22 cellular contexts compared by ENCODE assay signal in the genomic region with DNA sequence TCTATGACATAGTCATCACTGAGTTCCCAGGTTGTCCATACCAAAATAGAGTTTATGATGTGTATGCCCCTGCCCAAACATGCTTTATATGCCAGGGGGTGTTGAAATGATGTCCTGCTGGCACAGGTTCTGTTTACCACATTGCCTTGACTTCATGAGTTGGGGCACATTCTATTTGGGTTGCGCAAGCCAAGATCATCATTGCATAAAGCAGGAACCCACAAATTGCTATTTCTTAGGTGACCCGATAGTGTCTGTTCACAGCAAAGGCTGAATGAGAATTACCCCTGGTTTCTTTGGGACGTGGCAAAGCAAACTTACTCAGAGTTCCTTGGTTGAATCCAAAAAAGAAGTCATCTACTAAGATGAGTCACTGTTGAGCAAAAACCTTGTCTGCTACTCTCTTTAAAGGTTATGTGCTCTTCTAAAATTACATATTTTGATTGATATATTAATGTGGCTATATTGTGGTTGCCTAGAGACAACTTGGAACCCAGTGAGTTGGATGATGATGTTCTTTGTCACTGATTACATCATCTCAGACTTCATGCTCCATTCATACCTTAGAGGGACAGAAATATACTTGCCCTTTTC.
DNase-seq lines count a peak whose midpoint lies in the region; ATAC-seq, FAIRE-seq and TF ChIP-seq lines count a peak whose summit lies in the region.
"Had no signal": no experiment of that assay in that cellular context is flagged by ENCODE, and none has a peak within 500 bp of the region (broad histone marks: within the 10 kb centered on the region; RNA-seq: fewer than 3 reads in every experiment).

No MANE protein-coding gene starts in this region.

- H3K4me3 Mint-ChIP-seq in Caco-2 (ENCODE audit: unreplicated experiment): no peak overlapping the region
- H3K4me3 Mint-ChIP-seq: dendritic cell treated with granulocyte-macrophage colony-stimulating factor and Interleukin-4, amounts not matched to agents 40 ng/mL and 50 ng/mL, for 4 days; stimulated activated naive CD8-positive, alpha-beta T cell treated with anti-CD3 and anti-CD28 coated beads, Interleukin-15, Interleukin-2, amounts not matched to agents 100 ng/mL and 50 ng/mL, for 24 hours; WTC11 had no signal

- no peak overlapping the region for H2AK5ac ChIP-seq in mesenchymal stem cell (ENCODE audit: low read length, severe bottlenecking)

- H4K91ac ChIP-seq in mesenchymal stem cell (ENCODE audit: low read length): no peak overlapping the region

- no peaks in the 10 kb centered on the region for H3K9me3 ChIP-seq in mesenchymal stem cell (ENCODE audit: control insufficient read depth, low read length)
- H3K9me3 ChIP-seq in Caco-2: no peaks in the 10 kb centered on the region
- H3K9me3 ChIP-seq: ascending aorta, BE2C had no signal

- no peaks in the 10 kb centered on the region for H3K36me3 Mint-ChIP-seq in Caco-2 (ENCODE audit: insufficient read depth, unreplicated experiment)

- no peak for ATAC-seq in Right ventricle myocardium inferior
- ATAC-seq: esophagus mucosa, left lobe of liver, WTC11 had no signal

- no peak overlapping the region for H3K4ac ChIP-seq in mesenchymal stem cell (ENCODE audit: low read depth in 1 of 2, low read length in 2 of 2)

- H3K4me1 Mint-ChIP-seq in Caco-2 (ENCODE audit: low read depth, unreplicated experiment): no peaks in the 10 kb centered on the region
- H3K4me1 Mint-ChIP-seq: WTC11 had no signal

- H3K4me1 ChIP-seq in mesenchymal stem cell (ENCODE audit: control insufficient read depth, insufficient read depth, low read depth, low read length): no peaks in the 10 kb centered on the region
- no peaks in the 10 kb centered on the region; the same call in 1 of the 2 replicates for H3K4me1 ChIP-seq in Caco-2
- H3K4me1 ChIP-seq: ascending aorta, BE2C had no signal

- intact Hi-C loops in Right ventricle myocardium inferior (cut with DNase I): no loop called here
- intact Hi-C loops in Caco-2 (cut with micrococcal nuclease; ENCODE audit: unreplicated experiment): no loop called here

- no peak overlapping the region for H2BK12ac ChIP-seq in mesenchymal stem cell (ENCODE audit: low read length in 2 of 2)

- H3K36me3 ChIP-seq in bronchial epithelial cell (ENCODE audit: control insufficient read depth, insufficient read depth, low read length) (no peaks in the 10 kb centered on the region), mesenchymal stem cell (ENCODE audit: control insufficient read depth in 1 of 2, insufficient read depth in 2 of 2, low read depth in 1 of 2, low read length in 2 of 2) (no peaks in the 10 kb centered on the region), Caco-2 (ENCODE audit: control insufficient read depth, insufficient read depth, low read length) (no peaks in the 10 kb centered on the region)
- H3K36me3 ChIP-seq: ascending aorta, BE2C had no signal

- CTCF ChIA-PET in Caco-2 (lab: Charles Lee): no interaction called here

- TF ChIP-seq EP300 in Ishikawa (IDR thresholded peaks at IDR 0.05; ENCODE audit: borderline replicate concordance): no peak

- H4K8ac ChIP-seq in mesenchymal stem cell (ENCODE audit: low read length): no peak overlapping the region

- H3K4me3 ChIP-seq in bronchial epithelial cell (ENCODE audit: low read depth, low read length) (no peak overlapping the region), mesenchymal stem cell (ENCODE audit: insufficient read depth in 1 of 2, low read depth in 1 of 2, low read length in 2 of 2) (no peak overlapping the region), Caco-2 (ENCODE audit: low read depth, low read length) (no peak overlapping the region)
- H3K4me3 ChIP-seq: ascending aorta had no signal

- H3K27me3 ChIP-seq in bronchial epithelial cell (ENCODE audit: control insufficient read depth, insufficient read depth, low read length): no peaks in the 10 kb centered on the region
- no peaks in the 10 kb centered on the region for H3K27me3 ChIP-seq in mesenchymal stem cell (ENCODE audit: control insufficient read depth in 1 of 2, insufficient read depth in 1 of 2, low read length in 2 of 2)
- H3K27me3 ChIP-seq in Caco-2 (replicated peaks; ENCODE audit: control insufficient read depth, insufficient read depth, low read length): no peaks in the 10 kb centered on the region
- H3K27me3 ChIP-seq: ascending aorta, BE2C had no signal

- H3K27ac Mint-ChIP-seq in Caco-2 (ENCODE audit: unreplicated experiment): no peak overlapping the region
- H3K27ac Mint-ChIP-seq: activated T-helper 2 cell treated with anti-CD3 and anti-CD28 coated beads, Interferon-gamma antibody, Interleukin-2, Interleukin-4, amounts not matched to agents 10 μg/mL and 5 μg/mL and 100 μg/mL, durations not matched to agents 14 hours and 24 hours and 36 hours; dendritic cell treated with granulocyte-macrophage colony-stimulating factor and Interleukin-4, amounts not matched to agents 40 ng/mL and 50 ng/mL, for 4 days; stimulated activated naive CD8-positive, alpha-beta T cell treated with anti-CD3 and anti-CD28 coated beads, Interleukin-15, Interleukin-2, amounts not matched to agents 100 ng/mL and 50 ng/mL, for 24 hours; WTC11 had no signal

- POLR2A ChIA-PET in Caco-2 (lab: Charles Lee): no interaction called here

- peak; percentile 97 for FAIRE-seq in bronchial epithelial cell (lab: Jason Lieb, UNC)

- no peak overlapping the region for H2AFZ ChIP-seq in mesenchymal stem cell (ENCODE audit: low read depth, low read length)

- TF ChIP-seq RAD21 in Ishikawa (IDR thresholded peaks at IDR 0.05; ENCODE audit: low read depth): no peak

- no peak overlapping the region for H3K4me2 ChIP-seq in mesenchymal stem cell (ENCODE audit: low read length, poor library complexity, severe bottlenecking)

- H3K9ac ChIP-seq in mesenchymal stem cell (ENCODE audit: low read length): peak overlapping the region; percentile 66

- H3K27ac ChIP-seq in mesenchymal stem cell (ENCODE audit: low read length, poor library complexity, severe bottlenecking): no peak overlapping the region
- H3K27ac ChIP-seq: ascending aorta had no signal

- H2BK15ac ChIP-seq in mesenchymal stem cell (ENCODE audit: low read depth, poor library complexity, severe bottlenecking): no peak overlapping the region

- DNase-seq in AG20443 (ENCODE audit: low spot score) (peak; percentile 50), bronchial epithelial cell (ENCODE audit: low read depth) (peak; percentile 100), mesenchymal stem cell (no peak), Right ventricle myocardium inferior (ENCODE audit: missing footprints) (no peak), NCI-H2196 (lab: John Stamatoyannopoulos, UW; ENCODE audit: unreplicated experiment) (no peak), Caco-2 (no peak), ureter (ENCODE audit: low spot score) (no peak)
- DNase-seq: BE2C; DMS 273 treated with DMSO at 0.1 percent for 48 hours; NCI-H2081 treated with DMSO at 0.1 percent for 48 hours; NCI-H82; RPMI8226; stimulated activated CD4-positive, alpha-beta T cell treated with anti-CD3 and anti-CD28 coated beads, Interleukin-12 subunit alpha, Interleukin-12 subunit beta, amount 100 ng/mL, for 4 hours; T-helper 1 cell had no signal

- WGBS in mesenchymal stem cell: 97% methylated on average over 3 of the region's 3 CpGs

- H3K14ac ChIP-seq in mesenchymal stem cell (ENCODE audit: low read length in 2 of 2): no peak overlapping the region

- no peak overlapping the region for H3K18ac ChIP-seq in mesenchymal stem cell (ENCODE audit: low read depth in 1 of 2, low read length in 2 of 2)

- H3K79me1 ChIP-seq in mesenchymal stem cell (replicated peaks; ENCODE audit: low read length, poor library complexity, severe bottlenecking): no peaks in the 10 kb centered on the region

- no peak overlapping the region for H2BK120ac ChIP-seq in mesenchymal stem cell (ENCODE audit: low read depth, low read length)

- H3K9me3 Mint-ChIP-seq in Caco-2 (ENCODE audit: unreplicated experiment): peaks cover 9% of the 10 kb centered on the region

- H3K23ac ChIP-seq in mesenchymal stem cell (ENCODE audit: low read length in 2 of 2): no peak overlapping the region

- no peak overlapping the region for H2BK5ac ChIP-seq in mesenchymal stem cell (ENCODE audit: low read depth, low read length, poor library complexity, severe bottlenecking)

- no TSS peak for BruUV-seq in Caco-2 (replicated peaks; lab: Mats Ljungman, UMichigan)

- peaks cover 3% of the 10 kb centered on the region for H3K27me3 Mint-ChIP-seq in Caco-2 (ENCODE audit: insufficient read depth, unreplicated experiment)
- H3K27me3 Mint-ChIP-seq: dendritic cell treated with granulocyte-macrophage colony-stimulating factor and Interleukin-4, amounts not matched to agents 40 ng/mL and 50 ng/mL, for 4 days; stimulated activated naive CD8-positive, alpha-beta T cell treated with anti-CD3 and anti-CD28 coated beads, Interleukin-15, Interleukin-2, amounts not matched to agents 100 ng/mL and 50 ng/mL, for 24 hours had no signal

- no peak for TF ChIP-seq CTCF in bronchial epithelial cell (IDR thresholded peaks at IDR 0.05; ENCODE audit: insufficient read depth, low read length, severe bottlenecking)
- TF ChIP-seq CTCF in Caco-2 (IDR thresholded peaks at IDR 0.05; ENCODE audit: insufficient read depth in 1 of 2, low read depth in 1 of 2, low read length in 1 of 2, severe bottlenecking in 1 of 2, unreplicated experiment in 1 of 2): no peak

TF ChIP-seq in Ishikawa, 13 proteins besides CTCF, POLR2A, EP300 and RAD21:
- TF ChIP-seq CEBPB (IDR thresholded peaks at IDR 0.05): peak; percentile 48
- no peak for TF ChIP-seq TAF1 (IDR thresholded peaks at IDR 0.05; ENCODE audit: low read depth)

Comparison
In these comparisons a context has a peak if more than half of its experiments do, and no peak if none do; other contexts are left out.
1. DNase-seq: peak in AG20443 (single experiment) and bronchial epithelial cell (single experiment); none in mesenchymal stem cell (single experiment), Right ventricle myocardium inferior (single experiment), NCI-H2196 (single experiment), Caco-2 (0 of 2) and ureter (single experiment).